Comparison of ENCODE assay signal across 28 cellular contexts in the genomic region with DNA sequence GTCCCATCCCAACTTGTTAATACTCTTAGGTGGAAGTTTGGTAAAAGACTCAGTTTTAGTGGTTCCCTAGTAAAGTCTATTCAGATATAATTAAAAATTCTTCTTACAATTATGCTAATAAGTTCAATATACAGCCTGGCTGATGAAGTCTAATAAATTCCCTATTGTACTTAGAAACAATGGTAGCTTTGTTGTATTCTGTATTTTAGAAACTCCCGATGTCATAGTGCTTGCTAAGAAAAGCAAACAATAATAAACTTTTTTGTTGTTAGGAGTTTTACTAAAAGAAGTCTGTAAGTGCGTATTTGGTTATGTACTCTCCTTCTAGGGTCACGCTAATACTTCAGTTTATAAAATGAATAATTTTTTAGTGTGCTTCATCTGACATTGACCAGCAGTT.
"Had no signal": no experiment of that assay in that cellular context is flagged by ENCODE, and none has a peak within 500 bp of the region (broad histone marks: within the 10 kb centered on the region; RNA-seq: fewer than 3 reads in every experiment).

No MANE protein-coding gene starts in this region.

- H3K36me3 ChIP-seq: neutrophil, pancreas, stomach, thoracic aorta, thyroid gland, tibial nerve, upper lobe of left lung, vagina had no signal

- H3K27me3 Mint-ChIP-seq: naive thymus-derived CD8-positive, alpha-beta T cell; natural killer cell treated with Interleukin-12 subunit alpha and Interleukin-12 subunit beta and Interleukin-15 and Interleukin-18, amount 100 ng/mL, for 72 hours; progenitor cell of endocrine pancreas; stimulated activated naive B cell treated with anti-CD40 and anti-IgM and Interleukin-4, amounts not matched to agents 10 μg/mL and 1 μg/mL and 100 μg/mL, for 72 hours; stimulated activated naive CD8-positive, alpha-beta T cell treated with anti-CD3 and anti-CD28 coated beads, Interleukin-15, Interleukin-2, amounts not matched to agents 100 ng/mL and 50 ng/mL, for 24 hours had no signal

- H3K4me1 Mint-ChIP-seq: stimulated activated effector memory CD8-positive, alpha-beta T cell treated with anti-CD3 and anti-CD28 coated beads, Interleukin-12 subunit alpha, Interleukin-12 subunit beta, amount 100 ng/mL, for 72 hours; stimulated activated naive B cell treated with anti-CD40 and anti-IgM and Interleukin-4, amounts not matched to agents 10 μg/mL and 1 μg/mL and 100 μg/mL, for 72 hours had no signal

- DNase-seq: naive thymus-derived CD8-positive, alpha-beta T cell; nephron progenitor cell; nucleus accumbens; pancreas; posterior cingulate gyrus; psoas muscle; right cardiac atrium; stimulated activated CD4-positive, alpha-beta T cell treated with anti-CD3 and anti-CD28 coated beads, Interleukin-15, amount 100 ng/mL, for 24 hours; stimulated activated CD4-positive, alpha-beta T cell treated with anti-CD3 and anti-CD28 coated beads, Interleukin-2, amount 100 ng/mL, for 24 hours; stimulated activated CD4-positive, alpha-beta T cell treated with anti-CD3 and anti-CD28 coated beads, Interleukin-2, amount 100 ng/mL, for 48 hours; stimulated activated CD4-positive, alpha-beta T cell treated with anti-CD3 and anti-CD28 coated beads, Interleukin-4, amount 100 ng/mL, for 24 hours; stimulated activated naive B cell treated with anti-CD40 and anti-IgM and Interleukin-4, amounts not matched to agents 10 μg/mL and 1 μg/mL and 100 μg/mL, for 72 hours; stimulated activated naive CD4-positive, alpha-beta T cell treated with Interleukin-2 at 50 U/mL for 16 hours; stomach; thyroid gland; trophoblast cell had no signal

- H3K27me3 ChIP-seq: neutrophil, pancreas, stomach, thyroid gland, tibial nerve, upper lobe of left lung, vagina had no signal

- H3K27ac Mint-ChIP-seq: naive thymus-derived CD8-positive, alpha-beta T cell; natural killer cell treated with Interleukin-12 subunit alpha and Interleukin-12 subunit beta and Interleukin-15 and Interleukin-18, amount 100 ng/mL, for 72 hours; nephron progenitor cell; stimulated activated effector memory CD8-positive, alpha-beta T cell treated with anti-CD3 and anti-CD28 coated beads, Interleukin-12 subunit alpha, Interleukin-12 subunit beta, amount 100 ng/mL, for 72 hours; stimulated activated naive B cell treated with anti-CD40 and anti-IgM and Interleukin-4, amounts not matched to agents 10 μg/mL and 1 μg/mL and 100 μg/mL, for 72 hours; stimulated activated naive CD8-positive, alpha-beta T cell treated with anti-CD3 and anti-CD28 coated beads, Interleukin-15, Interleukin-2, amounts not matched to agents 100 ng/mL and 50 ng/mL, for 24 hours had no signal

- ATAC-seq: naive thymus-derived CD8-positive, alpha-beta T cell; natural killer cell treated with Interleukin-12 subunit alpha and Interleukin-12 subunit beta and Interleukin-15 and Interleukin-18, amount 100 ng/mL, for 72 hours; pancreas; psoas muscle; right cardiac atrium; sciatic nerve; stimulated activated effector memory CD8-positive, alpha-beta T cell treated with anti-CD3 and anti-CD28 coated beads, Interleukin-12 subunit alpha, Interleukin-12 subunit beta, amount 100 ng/mL, for 72 hours; stimulated activated naive B cell treated with anti-CD40 and anti-IgM and Interleukin-4, amounts not matched to agents 10 μg/mL and 1 μg/mL and 100 μg/mL, for 72 hours had no signal

- H3K9me3 Mint-ChIP-seq: naive thymus-derived CD8-positive, alpha-beta T cell; natural killer cell treated with Interleukin-12 subunit alpha and Interleukin-12 subunit beta and Interleukin-15 and Interleukin-18, amount 100 ng/mL, for 72 hours; nephron progenitor cell; stimulated activated effector memory CD8-positive, alpha-beta T cell treated with anti-CD3 and anti-CD28 coated beads, Interleukin-12 subunit alpha, Interleukin-12 subunit beta, amount 100 ng/mL, for 72 hours; stimulated activated naive CD8-positive, alpha-beta T cell treated with anti-CD3 and anti-CD28 coated beads, Interleukin-15, Interleukin-2, amounts not matched to agents 100 ng/mL and 50 ng/mL, for 24 hours had no signal

- H3K4me3 Mint-ChIP-seq: naive thymus-derived CD8-positive, alpha-beta T cell; natural killer cell treated with Interleukin-12 subunit alpha and Interleukin-12 subunit beta and Interleukin-15 and Interleukin-18, amount 100 ng/mL, for 72 hours; nephron progenitor cell; neural crest cell; stimulated activated effector memory CD8-positive, alpha-beta T cell treated with anti-CD3 and anti-CD28 coated beads, Interleukin-12 subunit alpha, Interleukin-12 subunit beta, amount 100 ng/mL, for 72 hours; stimulated activated naive B cell treated with anti-CD40 and anti-IgM and Interleukin-4, amounts not matched to agents 10 μg/mL and 1 μg/mL and 100 μg/mL, for 72 hours; stimulated activated naive CD8-positive, alpha-beta T cell treated with anti-CD3 and anti-CD28 coated beads, Interleukin-15, Interleukin-2, amounts not matched to agents 100 ng/mL and 50 ng/mL, for 24 hours had no signal

- H3K36me3 Mint-ChIP-seq: natural killer cell treated with Interleukin-12 subunit alpha and Interleukin-12 subunit beta and Interleukin-15 and Interleukin-18, amount 100 ng/mL, for 72 hours; stimulated activated effector memory CD8-positive, alpha-beta T cell treated with anti-CD3 and anti-CD28 coated beads, Interleukin-12 subunit alpha, Interleukin-12 subunit beta, amount 100 ng/mL, for 72 hours had no signal

- H3K4me3 ChIP-seq: pancreas, psoas muscle, skin epidermis, stomach, thoracic aorta, thyroid gland, tibial nerve, upper lobe of left lung, vagina had no signal
